ENCODE assay signal across 10 cellular contexts in genomic region chr13:94246495-94246894, GRCh38.
"Had no signal": no experiment of that assay in that cellular context is flagged by ENCODE, and none has a peak within 500 bp of the region (broad histone marks: within the 10 kb centered on the region; RNA-seq: fewer than 3 reads in every experiment).

No MANE protein-coding gene starts in this region.

- H3K9me3 ChIP-seq: HAP-1 had no signal

- ATAC-seq: GM23338, HCT116 had no signal

- DNase-seq: GM23248, GOT3, H7, H9, HCEC 1CT, HFFc6 had no signal

- H3K9ac ChIP-seq: GM23248 had no signal

- H3K4me2 ChIP-seq: GM23338 had no signal

- H3K27ac ChIP-seq: GM23248 had no signal

- H2AFZ ChIP-seq: GM23248, GM23338 had no signal

- FAIRE-seq: H1 had no signal

- H3K4me3 ChIP-seq: GM23248, GM23338, HAP-1 had no signal

- H3K36me3 ChIP-seq: HAP-1 had no signal
